ENCODE assay signal across 1 cellular context in genomic region chr12:48786591-48787544, GRCh38.
TF ChIP-seq lines count a peak whose summit lies in the region.

No MANE protein-coding gene starts in this region.

TF ChIP-seq in GM23338, 12 proteins besides CTCF, POLR2A, EP300 and RAD21 (continued from another document):
- TF ChIP-seq ZNF462 (CRISPR knock-in tag; IDR thresholded peaks at IDR 0.05) (no peak), STAT1 (IDR thresholded peaks at IDR 0.05; ENCODE audit: unreplicated experiment) (no peak), JUNB (IDR thresholded peaks at IDR 0.05; ENCODE audit: unreplicated experiment) (no peak), EZH2 (IDR thresholded peaks at IDR 0.05; ENCODE audit: low read depth, unreplicated experiment) (no peak), ZNF331 (CRISPR knock-in tag; IDR thresholded peaks at IDR 0.05; ENCODE audit: low read depth) (no peak), ZNF114 (CRISPR knock-in tag; IDR thresholded peaks at IDR 0.05) (no peak), EZH2phosphoT487 (IDR thresholded peaks at IDR 0.05; ENCODE audit: unreplicated experiment) (no peak), NANOG (IDR thresholded peaks at IDR 0.05; ENCODE audit: borderline replicate concordance) (no peak), POLR2AphosphoS5 (IDR thresholded peaks at IDR 0.05; ENCODE audit: low read depth) (no peak), REST (IDR thresholded peaks at IDR 0.05; ENCODE audit: unreplicated experiment) (no peak)
- TF ChIP-seq, protein P1, sequence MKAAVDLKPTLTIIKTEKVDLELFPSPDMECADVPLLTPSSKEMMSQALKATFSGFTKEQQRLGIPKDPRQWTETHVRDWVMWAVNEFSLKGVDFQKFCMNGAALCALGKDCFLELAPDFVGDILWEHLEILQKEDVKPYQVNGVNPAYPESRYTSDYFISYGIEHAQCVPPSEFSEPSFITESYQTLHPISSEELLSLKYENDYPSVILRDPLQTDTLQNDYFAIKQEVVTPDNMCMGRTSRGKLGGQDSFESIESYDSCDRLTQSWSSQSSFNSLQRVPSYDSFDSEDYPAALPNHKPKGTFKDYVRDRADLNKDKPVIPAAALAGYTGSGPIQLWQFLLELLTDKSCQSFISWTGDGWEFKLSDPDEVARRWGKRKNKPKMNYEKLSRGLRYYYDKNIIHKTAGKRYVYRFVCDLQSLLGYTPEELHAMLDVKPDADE (IDR thresholded peaks at IDR 0.05), result no peak
